Comparison of ENCODE assay signal across 1 cellular context in genomic region chr15:65791335-65792129, GRCh38.
TF ChIP-seq lines count a peak whose summit lies in the region.

No MANE protein-coding gene starts in this region.

TF ChIP-seq in GM12878, 131 proteins besides CTCF, POLR2A, EP300 and RAD21 (continued from another document and continues in another):
- TF ChIP-seq EED (IDR thresholded peaks at IDR 0.05; ENCODE audit: low read depth): peak; percentile 32; the same call in 1 of the 2 replicates
- no peak for TF ChIP-seq JUND (IDR thresholded peaks at IDR 0.05; ENCODE audit: low read depth, low read length)
- peak; percentile 56; the same call in 1 of the 2 replicates for TF ChIP-seq MXI1 (IDR thresholded peaks at IDR 0.05; ENCODE audit: low read depth, low read length)
- TF ChIP-seq, protein P1, sequence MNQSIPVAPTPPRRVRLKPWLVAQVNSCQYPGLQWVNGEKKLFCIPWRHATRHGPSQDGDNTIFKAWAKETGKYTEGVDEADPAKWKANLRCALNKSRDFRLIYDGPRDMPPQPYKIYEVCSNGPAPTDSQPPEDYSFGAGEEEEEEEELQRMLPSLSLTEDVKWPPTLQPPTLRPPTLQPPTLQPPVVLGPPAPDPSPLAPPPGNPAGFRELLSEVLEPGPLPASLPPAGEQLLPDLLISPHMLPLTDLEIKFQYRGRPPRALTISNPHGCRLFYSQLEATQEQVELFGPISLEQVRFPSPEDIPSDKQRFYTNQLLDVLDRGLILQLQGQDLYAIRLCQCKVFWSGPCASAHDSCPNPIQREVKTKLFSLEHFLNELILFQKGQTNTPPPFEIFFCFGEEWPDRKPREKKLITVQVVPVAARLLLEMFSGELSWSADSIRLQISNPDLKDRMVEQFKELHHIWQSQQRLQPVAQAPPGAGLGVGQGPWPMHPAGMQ (IDR thresholded peaks at IDR 0.05; ENCODE audit: borderline replicate concordance): no peak
- no peak for TF ChIP-seq CEBPZ (IDR thresholded peaks at IDR 0.05; ENCODE audit: low read depth, low read length)
- TF ChIP-seq IRF3 (IDR thresholded peaks at IDR 0.05): no peak
- no peak for TF ChIP-seq ZBTB4 (CRISPR knock-in tag; IDR thresholded peaks at IDR 0.05)
- TF ChIP-seq NBN (IDR thresholded peaks at IDR 0.05): no peak
- TF ChIP-seq SUPT20H (IDR thresholded peaks at IDR 0.05; ENCODE audit: borderline replicate concordance, control insufficient read depth, low read depth, low read length): no peak
- peak; percentile 53; the same call in 1 of the 2 replicates for TF ChIP-seq POLR2AphosphoS5 (IDR thresholded peaks at IDR 0.05; ENCODE audit: low read length)
- no peak for TF ChIP-seq NR2C1 (IDR thresholded peaks at IDR 0.05)
- TF ChIP-seq, protein P2, sequence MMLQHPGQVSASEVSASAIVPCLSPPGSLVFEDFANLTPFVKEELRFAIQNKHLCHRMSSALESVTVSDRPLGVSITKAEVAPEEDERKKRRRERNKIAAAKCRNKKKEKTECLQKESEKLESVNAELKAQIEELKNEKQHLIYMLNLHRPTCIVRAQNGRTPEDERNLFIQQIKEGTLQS (IDR thresholded peaks at IDR 0.05; ENCODE audit: borderline replicate concordance, extremely low read depth, low read depth, low read length): no peak
- TF ChIP-seq, protein P3, sequence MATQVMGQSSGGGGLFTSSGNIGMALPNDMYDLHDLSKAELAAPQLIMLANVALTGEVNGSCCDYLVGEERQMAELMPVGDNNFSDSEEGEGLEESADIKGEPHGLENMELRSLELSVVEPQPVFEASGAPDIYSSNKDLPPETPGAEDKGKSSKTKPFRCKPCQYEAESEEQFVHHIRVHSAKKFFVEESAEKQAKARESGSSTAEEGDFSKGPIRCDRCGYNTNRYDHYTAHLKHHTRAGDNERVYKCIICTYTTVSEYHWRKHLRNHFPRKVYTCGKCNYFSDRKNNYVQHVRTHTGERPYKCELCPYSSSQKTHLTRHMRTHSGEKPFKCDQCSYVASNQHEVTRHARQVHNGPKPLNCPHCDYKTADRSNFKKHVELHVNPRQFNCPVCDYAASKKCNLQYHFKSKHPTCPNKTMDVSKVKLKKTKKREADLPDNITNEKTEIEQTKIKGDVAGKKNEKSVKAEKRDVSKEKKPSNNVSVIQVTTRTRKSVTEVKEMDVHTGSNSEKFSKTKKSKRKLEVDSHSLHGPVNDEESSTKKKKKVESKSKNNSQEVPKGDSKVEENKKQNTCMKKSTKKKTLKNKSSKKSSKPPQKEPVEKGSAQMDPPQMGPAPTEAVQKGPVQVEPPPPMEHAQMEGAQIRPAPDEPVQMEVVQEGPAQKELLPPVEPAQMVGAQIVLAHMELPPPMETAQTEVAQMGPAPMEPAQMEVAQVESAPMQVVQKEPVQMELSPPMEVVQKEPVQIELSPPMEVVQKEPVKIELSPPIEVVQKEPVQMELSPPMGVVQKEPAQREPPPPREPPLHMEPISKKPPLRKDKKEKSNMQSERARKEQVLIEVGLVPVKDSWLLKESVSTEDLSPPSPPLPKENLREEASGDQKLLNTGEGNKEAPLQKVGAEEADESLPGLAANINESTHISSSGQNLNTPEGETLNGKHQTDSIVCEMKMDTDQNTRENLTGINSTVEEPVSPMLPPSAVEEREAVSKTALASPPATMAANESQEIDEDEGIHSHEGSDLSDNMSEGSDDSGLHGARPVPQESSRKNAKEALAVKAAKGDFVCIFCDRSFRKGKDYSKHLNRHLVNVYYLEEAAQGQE (IDR thresholded peaks at IDR 0.05; ENCODE audit: low read depth, low read length): no peak
- TF ChIP-seq EZH2 (IDR thresholded peaks at IDR 0.05; ENCODE audit: borderline replicate concordance, control insufficient read depth, low read depth, low read length): no peak
- TF ChIP-seq, protein P4, sequence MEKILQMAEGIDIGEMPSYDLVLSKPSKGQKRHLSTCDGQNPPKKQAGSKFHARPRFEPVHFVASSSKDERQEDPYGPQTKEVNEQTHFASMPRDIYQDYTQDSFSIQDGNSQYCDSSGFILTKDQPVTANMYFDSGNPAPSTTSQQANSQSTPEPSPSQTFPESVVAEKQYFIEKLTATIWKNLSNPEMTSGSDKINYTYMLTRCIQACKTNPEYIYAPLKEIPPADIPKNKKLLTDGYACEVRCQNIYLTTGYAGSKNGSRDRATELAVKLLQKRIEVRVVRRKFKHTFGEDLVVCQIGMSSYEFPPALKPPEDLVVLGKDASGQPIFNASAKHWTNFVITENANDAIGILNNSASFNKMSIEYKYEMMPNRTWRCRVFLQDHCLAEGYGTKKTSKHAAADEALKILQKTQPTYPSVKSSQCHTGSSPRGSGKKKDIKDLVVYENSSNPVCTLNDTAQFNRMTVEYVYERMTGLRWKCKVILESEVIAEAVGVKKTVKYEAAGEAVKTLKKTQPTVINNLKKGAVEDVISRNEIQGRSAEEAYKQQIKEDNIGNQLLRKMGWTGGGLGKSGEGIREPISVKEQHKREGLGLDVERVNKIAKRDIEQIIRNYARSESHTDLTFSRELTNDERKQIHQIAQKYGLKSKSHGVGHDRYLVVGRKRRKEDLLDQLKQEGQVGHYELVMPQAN (conservative IDR thresholded peaks at IDR 0.05): peak; percentile 68
- TF ChIP-seq CBX3 (IDR thresholded peaks at IDR 0.05; ENCODE audit: borderline replicate concordance, low read depth): no peak
- TF ChIP-seq, protein P5, sequence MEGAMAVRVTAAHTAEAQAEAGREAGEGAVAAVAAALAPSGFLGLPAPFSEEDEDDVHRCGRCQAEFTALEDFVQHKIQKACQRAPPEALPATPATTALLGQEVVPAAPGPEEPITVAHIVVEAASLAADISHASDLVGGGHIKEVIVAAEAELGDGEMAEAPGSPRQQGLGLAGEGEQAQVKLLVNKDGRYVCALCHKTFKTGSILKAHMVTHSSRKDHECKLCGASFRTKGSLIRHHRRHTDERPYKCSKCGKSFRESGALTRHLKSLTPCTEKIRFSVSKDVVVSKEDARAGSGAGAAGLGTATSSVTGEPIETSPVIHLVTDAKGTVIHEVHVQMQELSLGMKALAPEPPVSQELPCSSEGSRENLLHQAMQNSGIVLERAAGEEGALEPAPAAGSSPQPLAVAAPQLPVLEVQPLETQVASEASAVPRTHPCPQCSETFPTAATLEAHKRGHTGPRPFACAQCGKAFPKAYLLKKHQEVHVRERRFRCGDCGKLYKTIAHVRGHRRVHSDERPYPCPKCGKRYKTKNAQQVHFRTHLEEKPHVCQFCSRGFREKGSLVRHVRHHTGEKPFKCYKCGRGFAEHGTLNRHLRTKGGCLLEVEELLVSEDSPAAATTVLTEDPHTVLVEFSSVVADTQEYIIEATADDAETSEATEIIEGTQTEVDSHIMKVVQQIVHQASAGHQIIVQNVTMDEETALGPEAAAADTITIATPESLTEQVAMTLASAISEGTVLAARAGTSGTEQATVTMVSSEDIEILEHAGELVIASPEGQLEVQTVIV (IDR thresholded peaks at IDR 0.05; ENCODE audit: borderline replicate concordance, partially characterized antibody): no peak
- TF ChIP-seq KLF5 (IDR thresholded peaks at IDR 0.05; ENCODE audit: partially characterized antibody): no peak
- TF ChIP-seq ZBED1 (IDR thresholded peaks at IDR 0.05; ENCODE audit: borderline replicate concordance): no peak
- TF ChIP-seq LARP7 (IDR thresholded peaks at IDR 0.05): no peak
- TF ChIP-seq RELA (IDR thresholded peaks at IDR 0.05; ENCODE audit: borderline replicate concordance, partially characterized antibody): no peak
- TF ChIP-seq CHD1 (IDR thresholded peaks at IDR 0.05; ENCODE audit: low read depth, low read length): no peak
- TF ChIP-seq MLLT1 (IDR thresholded peaks at IDR 0.05): peak; percentile 79
- TF ChIP-seq RAD51 (IDR thresholded peaks at IDR 0.05): no peak
- TF ChIP-seq NR2C2 (IDR thresholded peaks at IDR 0.05; ENCODE audit: borderline replicate concordance, control insufficient read depth, insufficient read length, low read depth): no peak
- TF ChIP-seq, protein P6, sequence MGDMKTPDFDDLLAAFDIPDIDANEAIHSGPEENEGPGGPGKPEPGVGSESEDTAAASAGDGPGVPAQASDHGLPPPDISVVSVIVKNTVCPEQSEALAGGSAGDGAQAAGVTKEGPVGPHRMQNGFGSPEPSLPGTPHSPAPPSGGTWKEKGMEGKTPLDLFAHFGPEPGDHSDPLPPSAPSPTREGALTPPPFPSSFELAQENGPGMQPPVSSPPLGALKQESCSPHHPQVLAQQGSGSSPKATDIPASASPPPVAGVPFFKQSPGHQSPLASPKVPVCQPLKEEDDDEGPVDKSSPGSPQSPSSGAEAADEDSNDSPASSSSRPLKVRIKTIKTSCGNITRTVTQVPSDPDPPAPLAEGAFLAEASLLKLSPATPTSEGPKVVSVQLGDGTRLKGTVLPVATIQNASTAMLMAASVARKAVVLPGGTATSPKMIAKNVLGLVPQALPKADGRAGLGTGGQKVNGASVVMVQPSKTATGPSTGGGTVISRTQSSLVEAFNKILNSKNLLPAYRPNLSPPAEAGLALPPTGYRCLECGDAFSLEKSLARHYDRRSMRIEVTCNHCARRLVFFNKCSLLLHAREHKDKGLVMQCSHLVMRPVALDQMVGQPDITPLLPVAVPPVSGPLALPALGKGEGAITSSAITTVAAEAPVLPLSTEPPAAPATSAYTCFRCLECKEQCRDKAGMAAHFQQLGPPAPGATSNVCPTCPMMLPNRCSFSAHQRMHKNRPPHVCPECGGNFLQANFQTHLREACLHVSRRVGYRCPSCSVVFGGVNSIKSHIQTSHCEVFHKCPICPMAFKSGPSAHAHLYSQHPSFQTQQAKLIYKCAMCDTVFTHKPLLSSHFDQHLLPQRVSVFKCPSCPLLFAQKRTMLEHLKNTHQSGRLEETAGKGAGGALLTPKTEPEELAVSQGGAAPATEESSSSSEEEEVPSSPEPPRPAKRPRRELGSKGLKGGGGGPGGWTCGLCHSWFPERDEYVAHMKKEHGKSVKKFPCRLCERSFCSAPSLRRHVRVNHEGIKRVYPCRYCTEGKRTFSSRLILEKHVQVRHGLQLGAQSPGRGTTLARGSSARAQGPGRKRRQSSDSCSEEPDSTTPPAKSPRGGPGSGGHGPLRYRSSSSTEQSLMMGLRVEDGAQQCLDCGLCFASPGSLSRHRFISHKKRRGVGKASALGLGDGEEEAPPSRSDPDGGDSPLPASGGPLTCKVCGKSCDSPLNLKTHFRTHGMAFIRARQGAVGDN (IDR thresholded peaks at IDR 0.05): 0 out of 2 replicates have a peak, but pooled peaks have one; percentile 10
- no peak for TF ChIP-seq STAT1 (conservative IDR thresholded peaks at IDR 0.05)
- TF ChIP-seq KDM1A (IDR thresholded peaks at IDR 0.05; ENCODE audit: borderline replicate concordance): no peak
- no peak for TF ChIP-seq GATAD2B (conservative IDR thresholded peaks at IDR 0.05; ENCODE audit: low read depth)
- no peak for TF ChIP-seq CHD4 (IDR thresholded peaks at IDR 0.05)
- no peak for TF ChIP-seq RCOR1 (conservative IDR thresholded peaks at IDR 0.05; ENCODE audit: low read depth, low read length)
